In genomic region chr2:30871440-30871839, GRCh38 we compare ENCODE assay signal across 20 cellular contexts.
DNase-seq lines count a peak whose midpoint lies in the region; ATAC-seq and TF ChIP-seq lines count a peak whose summit lies in the region.
"Had no signal": no experiment of that assay in that cellular context is flagged by ENCODE, and none has a peak within 500 bp of the region (broad histone marks: within the 10 kb centered on the region; RNA-seq: fewer than 3 reads in every experiment).

No MANE protein-coding gene starts in this region.

- H3K4me3 ChIP-seq in endodermal cell (ENCODE audit: low read length) (no peak overlapping the region), neural cell (ENCODE audit: low read length) (no peak overlapping the region), SJCRH30 (no peak overlapping the region)
- H3K4me3 ChIP-seq: vagina had no signal

- H3K36me3 ChIP-seq in endodermal cell (ENCODE audit: control insufficient read depth, insufficient read depth, low read length) (no peaks in the 10 kb centered on the region), neural cell (ENCODE audit: insufficient read depth, low read length) (no peaks in the 10 kb centered on the region), SJCRH30 (no peaks in the 10 kb centered on the region)
- H3K36me3 ChIP-seq: vagina had no signal

- H3K27ac ChIP-seq in endodermal cell (ENCODE audit: low read depth, low read length) (no peak overlapping the region), neural cell (ENCODE audit: low read length) (no peak overlapping the region), SJCRH30 (no peak overlapping the region)
- H3K27ac ChIP-seq: 22Rv1, HL-60, vagina had no signal

- no peaks in the 10 kb centered on the region for H3F3A ChIP-seq in neural cell (ENCODE audit: insufficient read depth, low read length, poor library complexity, severe bottlenecking)

- H3K4me3 Mint-ChIP-seq in endodermal cell = no peak overlapping the region
- H3K4me3 Mint-ChIP-seq: activated naive CD8-positive, alpha-beta T cell treated with anti-CD3 and anti-CD28 coated beads, Interleukin-2, amount 50 U/mL, for 24 hours; activated T-cell treated with anti-CD3 and anti-CD28 coated beads, Interleukin-2, amount 50 U/mL, for 4 hours; stimulated activated naive CD8-positive, alpha-beta T cell treated with anti-CD3 and anti-CD28 coated beads, Interleukin-15, amount 100 ng/mL, for 72 hours had no signal

- no peaks in the 10 kb centered on the region for H3K79me2 ChIP-seq in neural cell (replicated peaks; ENCODE audit: insufficient read depth, low read length)

- H3K9me3 ChIP-seq in endodermal cell (ENCODE audit: control insufficient read depth, low read length) = peaks cover 4% of the 10 kb centered on the region
- no peaks in the 10 kb centered on the region for H3K9me3 ChIP-seq in neural cell (ENCODE audit: low read length)
- no peaks in the 10 kb centered on the region for H3K9me3 ChIP-seq in SJCRH30 (replicated peaks)
- H3K9me3 ChIP-seq: vagina had no signal

- TF ChIP-seq EP300 in neural cell (conservative IDR thresholded peaks at IDR 0.05; ENCODE audit: poor library complexity, severe bottlenecking) = no peak

- H3K27me3 ChIP-seq in endodermal cell (ENCODE audit: control insufficient read depth, insufficient read depth, low read length, poor library complexity, severe bottlenecking) (no peaks in the 10 kb centered on the region), neural cell (ENCODE audit: insufficient read depth, low read depth, low read length) (peaks cover 6% of the 10 kb centered on the region), SJCRH30 (no peaks in the 10 kb centered on the region)
- H3K27me3 ChIP-seq: vagina had no signal

- H3K9ac ChIP-seq in endodermal cell (ENCODE audit: extremely low read depth, low read length, poor library complexity, severe bottlenecking) (no peak overlapping the region), neural cell (ENCODE audit: low read length) (no peak overlapping the region)

- no peak for TF ChIP-seq RAD21 in neural cell (conservative IDR thresholded peaks at IDR 0.05)

- H3K4me1 Mint-ChIP-seq in endodermal cell = peaks cover 19% of the 10 kb centered on the region

- TF ChIP-seq CTCF in endodermal cell (conservative IDR thresholded peaks at IDR 0.05) (no peak), neural cell (IDR thresholded peaks at IDR 0.05; ENCODE audit: poor library complexity, severe bottlenecking) (no peak)

- no peaks in the 10 kb centered on the region for H3K27me3 Mint-ChIP-seq in endodermal cell (ENCODE audit: insufficient read depth)
- H3K27me3 Mint-ChIP-seq: CD4-positive, CD25-positive, alpha-beta regulatory T cell had no signal

- H3K9me2 ChIP-seq in neural cell (ENCODE audit: insufficient read depth, low read length) = no peaks in the 10 kb centered on the region

- H3K27ac Mint-ChIP-seq in endodermal cell = peak overlapping the region; percentile 81
- H3K27ac Mint-ChIP-seq: activated naive CD8-positive, alpha-beta T cell treated with anti-CD3 and anti-CD28 coated beads, Interleukin-2, amount 50 U/mL, for 24 hours; CD4-positive, CD25-positive, alpha-beta regulatory T cell; stimulated activated naive CD8-positive, alpha-beta T cell treated with anti-CD3 and anti-CD28 coated beads, Interleukin-15, amount 100 ng/mL, for 72 hours had no signal

- no peaks in the 10 kb centered on the region for H4K20me1 ChIP-seq in neural cell (ENCODE audit: insufficient read depth)

- ATAC-seq in GM21515 (IDR thresholded peaks at IDR 0.05; ENCODE audit: unreplicated experiment) (no peak), HG03439 (IDR thresholded peaks at IDR 0.05; ENCODE audit: unreplicated experiment) (no peak)
- ATAC-seq: activated naive CD8-positive, alpha-beta T cell treated with anti-CD3 and anti-CD28 coated beads, Interleukin-2, amount 50 U/mL, for 24 hours; activated T-cell treated with anti-CD3 and anti-CD28 coated beads, Interleukin-2, amount 50 U/mL, for 4 hours; left colon; stimulated activated naive CD8-positive, alpha-beta T cell treated with anti-CD3 and anti-CD28 coated beads, Interleukin-15, amount 100 ng/mL, for 72 hours had no signal

- DNase-seq in DMS53 (lab: John Stamatoyannopoulos, UW) = peak; percentile 26
- no peak for DNase-seq in DMS53 treated with DMSO at 0.1 percent for 48 hours (lab: John Stamatoyannopoulos, UW; ENCODE audit: unreplicated experiment)
- DNase-seq in NCI-H345 (lab: John Stamatoyannopoulos, UW) = peak; percentile 65
- no peak for DNase-seq in endodermal cell
- DNase-seq in SJCRH30 = no peak
- DNase-seq: activated CD4-positive, alpha-beta T cell treated with anti-CD3 and anti-CD28 coated beads, Interleukin-2, amount 50 U/mL, for 1 hour; activated naive CD8-positive, alpha-beta T cell treated with anti-CD3 and anti-CD28 coated beads, Interleukin-2, amount 50 U/mL, for 24 hours; activated T-cell treated with anti-CD3 and anti-CD28 coated beads, Interleukin-2, amount 50 U/mL, for 4 hours; CD4-positive, CD25-positive, alpha-beta regulatory T cell; DMS 273 treated with DMSO at 0.1 percent for 48 hours; left colon; NCI-H187 treated with DMSO at 0.1 percent for 48 hours; occipital lobe; stimulated activated naive CD8-positive, alpha-beta T cell treated with anti-CD3 and anti-CD28 coated beads, Interleukin-15, amount 100 ng/mL, for 72 hours had no signal

- H3K4me2 ChIP-seq in neural cell (ENCODE audit: low read length) = no peak overlapping the region

- no peaks in the 10 kb centered on the region for H3K36me3 Mint-ChIP-seq in endodermal cell (ENCODE audit: low read depth)
- H3K36me3 Mint-ChIP-seq: CD4-positive, CD25-positive, alpha-beta regulatory T cell had no signal

- peaks cover 17% of the 10 kb centered on the region for H3K9me3 Mint-ChIP-seq in endodermal cell
- H3K9me3 Mint-ChIP-seq: activated naive CD8-positive, alpha-beta T cell treated with anti-CD3 and anti-CD28 coated beads, Interleukin-2, amount 50 U/mL, for 24 hours had no signal

- no peak overlapping the region for H2AFZ ChIP-seq in neural cell (ENCODE audit: low read depth, low read length)

- H3K4me1 ChIP-seq in endodermal cell (ENCODE audit: control insufficient read depth, insufficient read depth, low read length) = peaks cover 3% of the 10 kb centered on the region
- H3K4me1 ChIP-seq in SJCRH30 = no peaks in the 10 kb centered on the region
- H3K4me1 ChIP-seq: vagina had no signal

- WGBS in endodermal cell (ENCODE audit: insufficient coverage in 1 of 2, insufficient read length in 1 of 2), 2 experiments = 86% methylated on average over 3 of the region's 3 CpGs

TF ChIP-seq in neural cell, 6 proteins besides CTCF, POLR2A, EP300 and RAD21:
- TF ChIP-seq MXI1 (conservative IDR thresholded peaks at IDR 0.05; ENCODE audit: poor library complexity, severe bottlenecking) (no peak), SMC3 (conservative IDR thresholded peaks at IDR 0.05; ENCODE audit: poor library complexity) (no peak), EZH2 (IDR thresholded peaks at IDR 0.05; ENCODE audit: borderline replicate concordance, insufficient read depth, low read length, poor library complexity, severe bottlenecking) (no peak), POLR2AphosphoS5 (IDR thresholded peaks at IDR 0.05) (peak; percentile 68), REST (IDR thresholded peaks at IDR 0.05; ENCODE audit: borderline replicate concordance) (no peak), TAF1 (IDR thresholded peaks at IDR 0.05; ENCODE audit: low read depth) (no peak)

Comparison
In these comparisons a context has a peak if more than half of its experiments do, and no peak if none do; other contexts are left out.
1. DNase-seq: peak in DMS53 (single experiment) and NCI-H345 (single experiment); none in DMS53 treated with DMSO at 0.1 percent for 48 hours (single experiment), endodermal cell (single experiment) and SJCRH30 (0 of 2).